9 cellular contexts compared by ENCODE assay signal in the genomic region with DNA sequence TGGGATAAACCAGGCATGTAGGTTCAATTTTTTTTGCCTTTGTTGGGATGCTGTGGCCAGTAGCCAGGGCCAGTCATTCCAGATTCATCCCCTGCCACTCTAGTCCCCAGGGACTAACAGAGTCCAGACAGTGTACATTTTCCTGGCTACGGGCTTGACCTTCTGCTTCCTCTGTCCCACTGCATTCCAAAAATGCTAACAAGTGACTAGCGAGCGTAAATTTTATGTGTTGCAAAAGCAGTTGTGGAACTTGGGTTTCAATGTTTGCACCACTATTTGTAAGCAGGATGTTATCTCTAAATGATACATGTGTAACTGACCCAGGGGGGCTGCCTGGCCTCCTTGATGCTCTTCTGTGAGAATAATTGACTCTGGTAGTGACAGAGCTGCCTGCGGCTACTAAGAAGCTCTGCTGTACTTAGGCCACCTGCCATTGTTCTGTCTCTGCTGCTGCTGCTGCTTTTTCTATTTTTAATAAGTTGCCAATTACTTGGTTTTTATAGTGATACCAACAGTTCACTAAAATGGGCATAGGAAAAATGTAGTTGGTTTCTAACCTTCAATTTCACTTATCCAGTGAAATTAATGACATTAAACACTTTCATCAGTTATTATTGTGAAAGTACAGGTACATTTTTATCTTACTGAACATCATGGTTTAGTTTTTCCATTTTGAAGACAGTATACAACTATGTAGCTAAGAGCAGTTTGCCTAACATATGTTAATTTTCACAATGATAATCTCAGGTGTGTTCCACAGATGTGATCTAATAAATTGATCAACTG. TPM values are rescaled to one million over a fixed set of nuclear protein-coding genes. Genes with fewer than 3 reads are reported as not detected.
A peak's percentile ranks its signal among the peaks of the same experiment; 100 is the strongest.
DNase-seq lines count a peak whose midpoint lies in the region; ATAC-seq and TF ChIP-seq lines count a peak whose summit lies in the region.
"Had no signal": no experiment of that assay in that cellular context is flagged by ENCODE, and none has a peak within 500 bp of the region (broad histone marks: within the 10 kb centered on the region; RNA-seq: fewer than 3 reads in every experiment).

No MANE protein-coding gene starts in this region.

- DNase-seq in G401 (ENCODE audit: low spot score) (peak; percentile 84), fibroblast of peridontal ligament (ENCODE audit: extremely low read depth) (peak; percentile 69), renal cortical epithelial cell (ENCODE audit: low read depth) (peak; percentile 26), NCI-H2196 treated with DMSO at 0.1 percent for 48 hours (lab: John Stamatoyannopoulos, UW; ENCODE audit: unreplicated experiment) (no peak), SW480 (ENCODE audit: low spot score) (no peak), SKM-1 treated with dmso at 0.1 percent for 144 hours (lab: John Stamatoyannopoulos, UW; ENCODE audit: unreplicated experiment) (no peak)
- DNase-seq: T-helper 2 cell had no signal

- ATAC-seq in SK-N-SH treated with all-trans-retinoic acid at 6 μM for 48 hours (peak; percentile 76), HG03520 (IDR thresholded peaks at IDR 0.05; ENCODE audit: unreplicated experiment) (no peak)

- in situ Hi-C loops in G401 (cut with HindIII; ENCODE audit: low sequenced_read_pairs), result no loop called here

TF ChIP-seq in SK-N-SH treated with all-trans-retinoic acid at 6 μM for 48 hours, 23 proteins besides CTCF, POLR2A, EP300 and RAD21:
- no peak for TF ChIP-seq OSR1 (CRISPR knock-in tag; IDR thresholded peaks at IDR 0.05)
- no peak for TF ChIP-seq ISL1 (CRISPR knock-in tag; IDR thresholded peaks at IDR 0.05)

RNA-seq across cellular contexts. Expression of gene TNRC6B, which starts 26.8 kb away (rescaled TPM):
- total RNA-seq in G401 (2014; rRNA removed; shearing (Covaris generic)), result 11.1 TPM in 2 replicates
- total RNA-seq in renal cortical epithelial cell, result 6.4 and 52.5 TPM in 2 replicates

Comparison
In these comparisons a context has a peak if more than half of its experiments do, and no peak if none do; other contexts are left out.
1. DNase-seq: peak in G401 (single experiment), fibroblast of peridontal ligament (single experiment) and renal cortical epithelial cell (single experiment); none in NCI-H2196 treated with DMSO at 0.1 percent for 48 hours (single experiment), SW480 (single experiment) and SKM-1 treated with dmso at 0.1 percent for 144 hours (single experiment).